1 cellular context compared by ENCODE assay signal in genomic region chr1:53130878-53131589, GRCh38.
TF ChIP-seq lines count a peak whose summit lies in the region.

No MANE protein-coding gene starts in this region.

TF ChIP-seq in HepG2, 621 proteins besides CTCF, POLR2A, EP300 and RAD21 (continued from another document and continues in another):
- no peak for TF ChIP-seq KIAA2018 (CRISPR knock-in tag; IDR thresholded peaks at IDR 0.05; ENCODE audit: borderline replicate concordance)
- 0 out of 2 replicates have a peak, but pooled peaks have one; percentile 23 for TF ChIP-seq ZNF44 (CRISPR knock-in tag; IDR thresholded peaks at IDR 0.05)
- no peak for TF ChIP-seq DMTF1 (CRISPR knock-in tag; IDR thresholded peaks at IDR 0.05)
- 0 out of 2 replicates have a peak, but pooled peaks have one; percentile 47 for TF ChIP-seq TARDBP (CRISPR knock-in tag; IDR thresholded peaks at IDR 0.05)
- 0 out of 2 replicates have a peak, but pooled peaks have one; percentile 26 for TF ChIP-seq FOXA3 (CRISPR knock-in tag; IDR thresholded peaks at IDR 0.05)
- TF ChIP-seq BCL6 (CRISPR knock-in tag; IDR thresholded peaks at IDR 0.05) = 0 out of 2 replicates have a peak, but pooled peaks have one; percentile 9
- peak; percentile 33; the same call in 1 of the 2 replicates for TF ChIP-seq SNAPC5 (CRISPR knock-in tag; IDR thresholded peaks at IDR 0.05; ENCODE audit: borderline replicate concordance)
- TF ChIP-seq ZNF574 (CRISPR knock-in tag; IDR thresholded peaks at IDR 0.05) = peak; percentile 26; the same call in 1 of the 2 replicates
- TF ChIP-seq ZNF512 (CRISPR knock-in tag; IDR thresholded peaks at IDR 0.05) = no peak
- 0 out of 2 replicates have a peak, but pooled peaks have one; percentile 35 for TF ChIP-seq ZKSCAN8 (CRISPR knock-in tag; IDR thresholded peaks at IDR 0.05; ENCODE audit: borderline replicate concordance)
- no peak for TF ChIP-seq PREB (CRISPR knock-in tag; IDR thresholded peaks at IDR 0.05)
- peak; percentile 87 for TF ChIP-seq PAXIP1 (CRISPR knock-in tag; conservative IDR thresholded peaks at IDR 0.05)
- TF ChIP-seq RARA (CRISPR knock-in tag; IDR thresholded peaks at IDR 0.05) = peak; percentile 51; the same call in 1 of the 2 replicates
- TF ChIP-seq ERF (CRISPR knock-in tag; IDR thresholded peaks at IDR 0.05) = 0 out of 2 replicates have a peak, but pooled peaks have one; percentile 30
- TF ChIP-seq TEAD3 (CRISPR knock-in tag; optimal IDR thresholded peaks at IDR 0.05; ENCODE audit: borderline replicate concordance) = peak; percentile 77
- TF ChIP-seq ZSCAN20 (CRISPR knock-in tag; IDR thresholded peaks at IDR 0.05; ENCODE audit: borderline replicate concordance) = 0 out of 2 replicates have a peak, but pooled peaks have one; percentile 66
- peak; percentile 80 for TF ChIP-seq TFE3 (CRISPR knock-in tag; IDR thresholded peaks at IDR 0.05)
- no peak for TF ChIP-seq ZNF782 (CRISPR knock-in tag; IDR thresholded peaks at IDR 0.05; ENCODE audit: borderline replicate concordance)
- TF ChIP-seq IKZF5 (CRISPR knock-in tag; IDR thresholded peaks at IDR 0.05) = no peak
- peak; percentile 58; the same call in 1 of the 2 replicates for TF ChIP-seq REPIN1 (CRISPR knock-in tag; IDR thresholded peaks at IDR 0.05; ENCODE audit: borderline replicate concordance, low read depth)
- TF ChIP-seq GATAD2A (CRISPR knock-in tag; IDR thresholded peaks at IDR 0.05) = peak; percentile 70
- TF ChIP-seq ZBTB33 (CRISPR knock-in tag; IDR thresholded peaks at IDR 0.05) = no peak
